32 cellular contexts compared by ENCODE assay signal in the genomic region with DNA sequence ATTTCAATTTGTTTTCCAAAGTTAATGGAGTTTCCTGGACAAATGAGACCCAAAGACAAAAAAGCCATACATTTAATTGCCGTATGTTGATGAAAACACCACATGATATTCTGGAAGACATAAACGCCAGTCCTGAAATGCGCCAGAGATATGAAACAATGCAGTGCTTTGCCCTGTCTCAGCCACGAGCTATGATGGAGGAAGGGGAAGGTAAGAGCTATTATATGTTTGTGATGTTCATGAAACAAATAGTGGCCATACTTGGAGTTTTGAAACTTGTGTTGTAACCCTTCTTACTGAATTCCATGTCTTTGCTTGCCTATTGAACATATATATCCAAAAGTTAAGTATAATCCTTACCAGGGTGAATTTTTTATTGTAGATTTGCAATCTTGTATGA.
"Had no signal": no experiment of that assay in that cellular context is flagged by ENCODE, and none has a peak within 500 bp of the region (broad histone marks: within the 10 kb centered on the region; RNA-seq: fewer than 3 reads in every experiment).

No MANE protein-coding gene starts in this region.

- DNase-seq: activated B cell treated with CpG ODN at 0.5 μM for 24 hours; activated CD4-positive, alpha-beta T cell treated with anti-CD3 and anti-CD28 coated beads for 48 hours; activated CD8-positive, alpha-beta memory T cell treated with anti-CD3 and anti-CD28 coated beads, Interleukin-2, amount 10 ng/mL, durations not matched to agents 7 days and 5 days; activated CD8-positive, alpha-beta memory T cell treated with anti-CD3 and anti-CD28 coated beads, Interleukin-2, amount 50 U/mL, for 4 hours; activated CD8-positive, alpha-beta T cell treated with anti-CD3 and anti-CD28 coated beads, Interleukin-2, amount 10 ng/mL, durations not matched to agents 7 days and 5 days; activated effector memory CD4-positive, alpha-beta T cell treated with Interleukin-2 at 50 U/mL for 16 hours; activated gamma-delta T cell treated with Interleukin-2 at 50 U/mL for 16 hours; activated naive CD4-positive, alpha-beta T cell treated with anti-CD3 and anti-CD28 coated beads, Interleukin-2, amount 50 U/mL, for 16 hours; activated naive CD4-positive, alpha-beta T cell treated with Interleukin-2 at 50 U/mL for 16 hours; activated T-cell treated with anti-CD3 and anti-CD28 coated beads, Interleukin-2, amount 50 U/mL, for 1 hour; amniotic stem cell; anterior cingulate cortex; brain microvascular endothelial cell; caudate nucleus; cortex of kidney; dermis blood vessel endothelial cell; effector CD4-positive, alpha-beta T cell; effector memory CD8-positive, alpha-beta T cell; erythroblast; foreskin melanocyte; T-helper 1 cell; T-helper 17 cell; T1000; WERI-Rb-1 had no signal

- H3K9me3 ChIP-seq: esophagus muscularis mucosa, gastroesophageal sphincter had no signal

- ATAC-seq: activated CD4-positive, CD25-positive, alpha-beta regulatory T cell treated with anti-CD3 and anti-CD28 coated beads, Interleukin-2, amount 50 U/mL, for 24 hours; activated CD8-positive, alpha-beta memory T cell treated with anti-CD3 and anti-CD28 coated beads, Interleukin-2, amount 10 ng/mL, durations not matched to agents 7 days and 5 days; activated CD8-positive, alpha-beta T cell treated with anti-CD3 and anti-CD28 coated beads, Interleukin-2, amount 10 ng/mL, durations not matched to agents 7 days and 5 days; activated T-helper 17 cell treated with anti-CD3 and anti-CD28 coated beads, Interleukin-2, amount 50 U/mL, for 72 hours; effector memory CD8-positive, alpha-beta T cell; gastroesophageal sphincter; T-helper 17 cell had no signal

- H3K9me3 Mint-ChIP-seq: activated B cell treated with CpG ODN at 0.5 μM for 24 hours; activated T-helper 17 cell treated with anti-CD3 and anti-CD28 coated beads, Interleukin-2, amount 50 U/mL, for 72 hours; effector memory CD8-positive, alpha-beta T cell; T-helper 2 cell treated with Interferon-gamma antibody and Interleukin-4, amounts not matched to agents 5 μg/mL and 100 μg/mL, for 36 hours had no signal

- H3K27ac ChIP-seq: brain microvascular endothelial cell, esophagus muscularis mucosa, gastroesophageal sphincter, WERI-Rb-1 had no signal

- H3K4me3 Mint-ChIP-seq: activated B cell treated with CpG ODN at 0.5 μM for 24 hours; activated CD8-positive, alpha-beta memory T cell treated with anti-CD3 and anti-CD28 coated beads, Interleukin-2, amount 10 ng/mL, durations not matched to agents 7 days and 5 days; activated CD8-positive, alpha-beta T cell treated with anti-CD3 and anti-CD28 coated beads, Interleukin-2, amount 10 ng/mL, durations not matched to agents 7 days and 5 days; activated naive CD8-positive, alpha-beta T cell; activated T-helper 17 cell treated with anti-CD3 and anti-CD28 coated beads, Interleukin-2, amount 50 U/mL, for 72 hours; effector memory CD8-positive, alpha-beta T cell; T-helper 17 cell; T-helper 2 cell treated with Interferon-gamma antibody and Interleukin-4, amounts not matched to agents 5 μg/mL and 100 μg/mL, for 36 hours had no signal

- H3K27me3 Mint-ChIP-seq: activated B cell treated with CpG ODN at 0.5 μM for 24 hours; activated CD8-positive, alpha-beta memory T cell treated with anti-CD3 and anti-CD28 coated beads, Interleukin-2, amount 10 ng/mL, durations not matched to agents 7 days and 5 days; activated naive CD8-positive, alpha-beta T cell; activated T-helper 17 cell treated with anti-CD3 and anti-CD28 coated beads, Interleukin-2, amount 50 U/mL, for 72 hours; effector memory CD8-positive, alpha-beta T cell; T-helper 17 cell had no signal

- H3K27ac Mint-ChIP-seq: activated B cell treated with CpG ODN at 0.5 μM for 24 hours; activated CD8-positive, alpha-beta memory T cell treated with anti-CD3 and anti-CD28 coated beads, Interleukin-2, amount 10 ng/mL, durations not matched to agents 7 days and 5 days; activated CD8-positive, alpha-beta T cell treated with anti-CD3 and anti-CD28 coated beads, Interleukin-2, amount 10 ng/mL, durations not matched to agents 7 days and 5 days; activated naive CD8-positive, alpha-beta T cell; T-helper 17 cell; T-helper 2 cell treated with Interferon-gamma antibody and Interleukin-4, amounts not matched to agents 5 μg/mL and 100 μg/mL, for 36 hours had no signal

- H3K27me3 ChIP-seq: brain microvascular endothelial cell, esophagus muscularis mucosa, gastroesophageal sphincter had no signal

- H3K4me3 ChIP-seq: esophagus muscularis mucosa, gastroesophageal sphincter had no signal

- H3K4me1 ChIP-seq: esophagus muscularis mucosa, gastroesophageal sphincter had no signal

- FAIRE-seq: astrocyte, colon had no signal

- H3K36me3 ChIP-seq: WERI-Rb-1 had no signal
